Comparison of ENCODE assay signal across 14 cellular contexts in the genomic region with DNA sequence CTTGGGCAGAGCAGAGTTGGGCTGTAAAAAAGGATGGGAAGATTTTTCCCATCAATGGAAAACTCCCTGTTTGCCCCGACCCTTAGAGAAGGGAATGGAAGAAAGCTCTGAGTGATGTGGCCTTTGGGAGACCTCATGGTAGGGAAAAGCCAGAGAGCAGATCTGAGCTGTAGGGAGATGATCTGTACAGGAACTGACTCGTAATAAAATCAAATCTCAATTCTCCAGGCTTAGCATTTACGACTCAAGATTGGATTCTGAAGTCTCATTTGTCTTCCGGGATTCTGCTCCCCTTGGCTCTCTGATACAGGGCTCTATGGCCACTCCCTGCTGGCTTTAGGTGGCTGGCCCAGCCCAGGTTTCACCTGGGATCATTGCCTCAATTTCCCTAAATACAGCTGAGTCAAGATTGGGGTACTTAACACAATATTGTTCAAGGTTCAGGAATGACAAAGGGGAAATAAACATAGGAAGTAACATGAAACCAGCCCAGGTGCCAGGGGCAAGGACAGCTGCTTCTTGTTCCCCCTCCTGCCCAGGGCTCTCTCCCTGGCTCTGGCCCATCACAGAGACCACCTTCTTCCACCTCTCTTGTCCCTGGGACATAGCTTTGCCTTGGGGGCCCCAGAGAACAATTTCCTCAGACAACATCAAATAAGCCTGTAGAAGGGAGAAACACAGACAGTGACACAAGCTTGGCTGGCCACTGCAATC. TPM values are rescaled to one million over a fixed set of nuclear protein-coding genes. Genes with fewer than 3 reads are reported as not detected.
DNase-seq lines count a peak whose midpoint lies in the region; ATAC-seq, FAIRE-seq and TF ChIP-seq lines count a peak whose summit lies in the region.
"Had no signal": no experiment of that assay in that cellular context is flagged by ENCODE, and none has a peak within 500 bp of the region (broad histone marks: within the 10 kb centered on the region; RNA-seq: fewer than 3 reads in every experiment).

No MANE protein-coding gene starts in this region.

- H3K4ac ChIP-seq in H1 (replicated peaks; ENCODE audit: insufficient read length, low read depth, low read length) (no peak overlapping the region), neuronal stem cell (ENCODE audit: low read length) (no peak overlapping the region)

- WGBS in H1 (ENCODE audit: extremely low coverage in 1 of 2, insufficient coverage in 1 of 2, insufficient read length in 1 of 2, insufficient replicate concordance in 2 of 2, low coverage in 1 of 2, low lambda C conversion rate in 2 of 2, missing lambda C conversion rate in 1 of 2), 2 experiments = 86% methylated on average over 4 of the region's 4 CpGs; no CpG with 5 or more reads in 1 of the 2 experiments
- no CpG with 5 or more reads among the region's 4 CpGs for WGBS in neuronal stem cell (ENCODE audit: extremely low coverage in 2 of 2, insufficient read length in 2 of 2, insufficient replicate concordance in 1 of 2), 2 donors

- no peak for TF ChIP-seq POLR2A in H1 (IDR thresholded peaks at IDR 0.05; ENCODE audit: control extremely low read depth in 1 of 2, low read depth in 2 of 2, low read length in 2 of 2)

- no peak overlapping the region for H4K5ac ChIP-seq in H1 (ENCODE audit: insufficient read length, low read depth, low read length)

- no peak overlapping the region for H3K23ac ChIP-seq in H1 (ENCODE audit: insufficient read length)
- no peak overlapping the region for H3K23ac ChIP-seq in neuronal stem cell (ENCODE audit: low read depth, low read length, poor library complexity)

- H2AK5ac ChIP-seq in H1 (ENCODE audit: low read depth, low read length) (no peak overlapping the region; the same call in 1 of the 2 replicates), neuronal stem cell (ENCODE audit: low read depth, low read length) (no peak overlapping the region)

- H3K14ac ChIP-seq in H1 (ENCODE audit: insufficient read length) (no peak overlapping the region), neuronal stem cell (ENCODE audit: low read length) (no peak overlapping the region)

- H2BK120ac ChIP-seq in H1 (replicated peaks; ENCODE audit: low read depth, low read length) (no peak overlapping the region), neuronal stem cell (ENCODE audit: low read depth, low read length) (no peak overlapping the region)

- no peak overlapping the region for H4K8ac ChIP-seq in H1 (ENCODE audit: extremely low read depth, insufficient read depth, low read length)
- H4K8ac ChIP-seq in neuronal stem cell (ENCODE audit: low read depth, low read length) = no peak overlapping the region

- H2BK20ac ChIP-seq in H1 (ENCODE audit: low read length) = 0 out of 2 replicates have a peak overlapping the region, but pooled peaks have one; percentile 18

- H3K79me2 ChIP-seq in H1 (ENCODE audit: control insufficient read depth in 1 of 2, insufficient read depth in 2 of 2, low read length in 2 of 2) = no peaks in the 10 kb centered on the region

- H3K27me3 ChIP-seq in H1 (replicated peaks in 1 of 4; ENCODE audit: control insufficient read depth in 3 of 4, extremely low read depth in 1 of 4, insufficient read depth in 3 of 4, low read length in 3 of 4) = no peaks in the 10 kb centered on the region
- H3K27me3 ChIP-seq in neuronal stem cell (ENCODE audit: control insufficient read depth in 3 of 3, insufficient read depth in 3 of 3, low read depth in 1 of 3, low read length in 3 of 3) = peaks cover 0 to 15% (median 0%) of the 10 kb centered on the region in 3 experiments
- H3K27me3 ChIP-seq in naive thymus-derived CD4-positive, alpha-beta T cell (ENCODE audit: control insufficient read depth in 2 of 2, insufficient read depth in 2 of 2, low read length in 2 of 2) = no peaks in the 10 kb centered on the region
- H3K27me3 ChIP-seq: BE2C, Peyer's patch had no signal

- FAIRE-seq in H1 (lab: Jason Lieb, UNC) = no peak

- H3K9ac ChIP-seq in H1 (replicated peaks in 1 of 4; ENCODE audit: extremely low read depth in 1 of 4, low read depth in 3 of 4, low read length in 3 of 4) = no peak overlapping the region
- H3K9ac ChIP-seq in neuronal stem cell (ENCODE audit: low read depth, low read length, poor library complexity) = no peak overlapping the region

- TF ChIP-seq RAD21 in H1 (IDR thresholded peaks at IDR 0.05 in 1 of 2, conservative IDR thresholded peaks at IDR 0.05 in 1 of 2; ENCODE audit: low read depth in 2 of 2, low read length in 2 of 2) = no peak

- no peak overlapping the region for H4K91ac ChIP-seq in H1 (replicated peaks; ENCODE audit: insufficient read length, low read length)
- no peak overlapping the region for H4K91ac ChIP-seq in neuronal stem cell (ENCODE audit: low read depth, low read length, poor library complexity)

- POLR2A ChIA-PET in H1 (lab: Charles Lee; ENCODE audit: partially characterized antibody) (interaction anchor here (0.8 to 2.3 kb wide), 4 partner anchors 8 to 109 kb away, joined by 3 to 9 read pairs (median 3); no protein-coding TSS in a partner anchor), GM10248 (lab: Yijun Ruan, JAX) (no interaction called here)
- POLR2A ChIA-PET in naive thymus-derived CD4-positive, alpha-beta T cell (lab: Charles Lee) = no interaction called here

- H3K4me3 ChIP-seq in H1 (ENCODE audit: extremely low read depth in 1 of 4, insufficient read depth in 2 of 4, low read depth in 3 of 4, low read length in 4 of 4) (no peak overlapping the region), neuronal stem cell (ENCODE audit: low read length in 2 of 2) (no peak overlapping the region)
- no peak overlapping the region for H3K4me3 ChIP-seq in naive thymus-derived CD4-positive, alpha-beta T cell (ENCODE audit: low read length)
- H3K4me3 ChIP-seq: Peyer's patch had no signal

- peaks cover 0 to 8% (median 4%) of the 10 kb centered on the region in 5 donors for H3K36me3 Mint-ChIP-seq in naive thymus-derived CD4-positive, alpha-beta T cell
- H3K36me3 Mint-ChIP-seq: stimulated activated effector memory CD8-positive, alpha-beta T cell treated with anti-CD3 and anti-CD28 coated beads, Interleukin-12 subunit alpha, Interleukin-12 subunit beta, amount 100 ng/mL, for 72 hours had no signal

- H3K23me2 ChIP-seq in H1 (ENCODE audit: low read depth, low read length) = no peaks in the 10 kb centered on the region

- H2BK15ac ChIP-seq in H1 (ENCODE audit: low read length) (no peak overlapping the region), neuronal stem cell (ENCODE audit: low read length) (no peak overlapping the region)

- no peak overlapping the region for H3K18ac ChIP-seq in H1 (ENCODE audit: extremely low read depth, low read length)
- H3K18ac ChIP-seq in neuronal stem cell (ENCODE audit: low read length) = peak overlapping the region; percentile 25

- no peak overlapping the region for H2BK5ac ChIP-seq in H1 (ENCODE audit: low read depth, low read length)
- no peak overlapping the region for H2BK5ac ChIP-seq in neuronal stem cell (ENCODE audit: low read length)

- TF ChIP-seq EP300 in H1 (IDR thresholded peaks at IDR 0.05; ENCODE audit: borderline replicate concordance in 1 of 2, low read depth in 2 of 2, low read length in 2 of 2) = no peak

- peaks cover 2 to 11% (median 6%) of the 10 kb centered on the region in 4 experiments; a peak in 4 of 7 replicates for H3K4me1 ChIP-seq in H1 (replicated peaks in 1 of 4; ENCODE audit: control insufficient read depth in 3 of 4, insufficient read depth in 4 of 4, low read length in 3 of 4)
- no peaks in the 10 kb centered on the region for H3K4me1 ChIP-seq in neuronal stem cell (ENCODE audit: control insufficient read depth in 2 of 2, insufficient read depth in 1 of 2, low read depth in 1 of 2, low read length in 2 of 2)
- no peaks in the 10 kb centered on the region for H3K4me1 ChIP-seq in naive thymus-derived CD4-positive, alpha-beta T cell (ENCODE audit: control insufficient read depth in 2 of 2, insufficient read depth in 2 of 2, low read length in 2 of 2)
- H3K4me1 ChIP-seq: Peyer's patch had no signal

- ATAC-seq in naive thymus-derived CD4-positive, alpha-beta T cell = no peak
- no peak for ATAC-seq in GM18502 (IDR thresholded peaks at IDR 0.05; ENCODE audit: poor library complexity, unreplicated experiment)
- ATAC-seq: activated T-cell treated with anti-CD3 and anti-CD28 coated beads, Interleukin-2, amount 50 U/mL, for 4 hours; stimulated activated effector memory CD8-positive, alpha-beta T cell treated with anti-CD3 and anti-CD28 coated beads, Interleukin-12 subunit alpha, Interleukin-12 subunit beta, amount 100 ng/mL, for 72 hours had no signal

- TF ChIP-seq CTCF in H1 (IDR thresholded peaks at IDR 0.05; ENCODE audit: control extremely low read depth in 1 of 3, insufficient read depth in 1 of 3, low read depth in 1 of 3, low read length in 3 of 3) (no peak), GM10248 (IDR thresholded peaks at IDR 0.05; ENCODE audit: control extremely low read depth, extremely low read depth, low read depth, missing control alignments) (no peak)

- H3K4me2 ChIP-seq in H1 (ENCODE audit: insufficient read depth in 1 of 2, low read depth in 2 of 2, low read length in 2 of 2) (no peak overlapping the region), neuronal stem cell (ENCODE audit: insufficient read depth, low read length, poor library complexity, severe bottlenecking) (no peak overlapping the region)

- H3K27ac Mint-ChIP-seq in naive thymus-derived CD4-positive, alpha-beta T cell = peak overlapping the region in 1 of 9 donors; percentile 18
- H3K27ac Mint-ChIP-seq: activated CD4-positive, alpha-beta T cell treated with anti-CD3 and anti-CD28 coated beads, Interleukin-2, amount 10 ng/mL, durations not matched to agents 24 days and 14 days; stimulated activated effector memory CD8-positive, alpha-beta T cell treated with anti-CD3 and anti-CD28 coated beads, Interleukin-12 subunit alpha, Interleukin-12 subunit beta, amount 100 ng/mL, for 72 hours had no signal

- no peak overlapping the region for H2BK12ac ChIP-seq in H1 (ENCODE audit: low read depth, low read length)
- H2BK12ac ChIP-seq in neuronal stem cell (ENCODE audit: low read length) = no peak overlapping the region

- H3K4me3 Mint-ChIP-seq in naive thymus-derived CD4-positive, alpha-beta T cell = no peak overlapping the region
- H3K4me3 Mint-ChIP-seq: activated CD4-positive, alpha-beta T cell treated with anti-CD3 and anti-CD28 coated beads, Interleukin-2, amount 10 ng/mL, durations not matched to agents 24 days and 14 days; activated T-cell treated with anti-CD3 and anti-CD28 coated beads, Interleukin-2, amount 50 U/mL, for 4 hours; stimulated activated effector memory CD8-positive, alpha-beta T cell treated with anti-CD3 and anti-CD28 coated beads, Interleukin-12 subunit alpha, Interleukin-12 subunit beta, amount 100 ng/mL, for 72 hours had no signal

- H3K79me1 ChIP-seq in H1 (ENCODE audit: low read depth, low read length) (no peaks in the 10 kb centered on the region), neuronal stem cell (ENCODE audit: low read depth, low read length) (no peaks in the 10 kb centered on the region)

- peaks cover 2 to 22% (median 15%) of the 10 kb centered on the region in 11 donors for H3K9me3 Mint-ChIP-seq in naive thymus-derived CD4-positive, alpha-beta T cell

- no peak overlapping the region for H3K27ac ChIP-seq in H1 (ENCODE audit: low read depth, low read length)
- no peak overlapping the region for H3K27ac ChIP-seq in neuronal stem cell (replicated peaks; ENCODE audit: low read length)
- no peak overlapping the region for H3K27ac ChIP-seq in naive thymus-derived CD4-positive, alpha-beta T cell (ENCODE audit: low read depth, low read length)
- H3K27ac ChIP-seq: Peyer's patch had no signal

- H3K36me3 ChIP-seq in H1 (ENCODE audit: control insufficient read depth in 2 of 4, insufficient read depth in 4 of 4, low read length in 3 of 4) = no peaks in the 10 kb centered on the region
- no peaks in the 10 kb centered on the region for H3K36me3 ChIP-seq in neuronal stem cell (replicated peaks in 1 of 2; ENCODE audit: control insufficient read depth in 2 of 2, insufficient read depth in 2 of 2, low read length in 2 of 2)
- no peaks in the 10 kb centered on the region for H3K36me3 ChIP-seq in naive thymus-derived CD4-positive, alpha-beta T cell (ENCODE audit: control insufficient read depth in 2 of 3, insufficient read depth in 3 of 3, low read length in 3 of 3)
- H3K36me3 ChIP-seq: BE2C, Peyer's patch had no signal

- no peak overlapping the region for H3K56ac ChIP-seq in H1 (replicated peaks; ENCODE audit: insufficient read length, low read depth, low read length)

- H3K27me3 Mint-ChIP-seq in naive thymus-derived CD4-positive, alpha-beta T cell = peaks cover 17 to 44% (median 35%) of the 10 kb centered on the region in 5 donors

- DNase-seq in Daoy (ENCODE audit: low read depth) = peak; percentile 31
- peak; percentile 55 for DNase-seq in NCI-H146 treated with DMSO at 0.1 percent for 48 hours (lab: John Stamatoyannopoulos, UW; ENCODE audit: unreplicated experiment)
- no peak for DNase-seq in H1 (ENCODE audit: low read depth in 1 of 2, low spot score in 2 of 2)
- DNase-seq in neuronal stem cell (ENCODE audit: low spot score) = no peak
- DNase-seq in naive thymus-derived CD4-positive, alpha-beta T cell = no peak
- DNase-seq in HuH-7 (ENCODE audit: low spot score) = no peak
- DNase-seq in GM10248 (ENCODE audit: extremely low spot score) = no peak
- DNase-seq: activated CD4-positive, alpha-beta T cell treated with anti-CD3 and anti-CD28 coated beads, Interleukin-2, amount 10 ng/mL, durations not matched to agents 24 days and 14 days; activated T-cell treated with anti-CD3 and anti-CD28 coated beads, Interleukin-2, amount 50 U/mL, for 4 hours; BE2C; Peyer's patch; stimulated activated CD4-positive, alpha-beta T cell treated with anti-CD3 and anti-CD28 coated beads, Interleukin-4, amount 100 ng/mL, for 24 hours had no signal

- intact Hi-C loops in naive thymus-derived CD4-positive, alpha-beta T cell (cut with micrococcal nuclease) = no loop called here

- H3K4me1 Mint-ChIP-seq in naive thymus-derived CD4-positive, alpha-beta T cell = no peaks in the 10 kb centered on the region
- H3K4me1 Mint-ChIP-seq: activated CD4-positive, alpha-beta T cell treated with anti-CD3 and anti-CD28 coated beads, Interleukin-2, amount 10 ng/mL, durations not matched to agents 24 days and 14 days had no signal

- CTCF ChIA-PET in H1 (lab: Charles Lee; ENCODE audit: partially characterized antibody) (interaction anchor here (0.6 to 2.7 kb wide), 9 partner anchors 9 to 109 kb away, joined by 3 to 11 read pairs (median 5); no protein-coding TSS in a partner anchor), GM10248 (lab: Yijun Ruan, JAX) (interaction anchor here (1.4 to 2.6 kb wide), 2 partner anchors 13 to 21 kb away, joined by 3 to 14 read pairs; no protein-coding TSS in a partner anchor)
- CTCF ChIA-PET in naive thymus-derived CD4-positive, alpha-beta T cell (lab: Charles Lee) = no interaction called here

- H3K9me3 ChIP-seq in H1 (ENCODE audit: insufficient read depth in 2 of 2, low read depth in 1 of 2, low read length in 1 of 2) (no peaks in the 10 kb centered on the region), neuronal stem cell (replicated peaks in 1 of 2; ENCODE audit: control insufficient read depth in 2 of 2, insufficient read depth in 1 of 2, low read depth in 1 of 2, low read length in 2 of 2) (no peaks in the 10 kb centered on the region)
- H3K9me3 ChIP-seq in naive thymus-derived CD4-positive, alpha-beta T cell (ENCODE audit: control insufficient read depth in 2 of 3, low read length in 3 of 3) = no peaks in the 10 kb centered on the region
- H3K9me3 ChIP-seq: BE2C had no signal

- H2AFZ ChIP-seq in H1 (ENCODE audit: low read length) (no peak overlapping the region), neuronal stem cell (ENCODE audit: low read length) (peak overlapping the region; percentile 27)

- no peaks in the 10 kb centered on the region for H4K20me1 ChIP-seq in H1 (replicated peaks in 1 of 2; ENCODE audit: control insufficient read depth in 1 of 2, insufficient read depth in 2 of 2, low read length in 2 of 2)

RNA-seq across cellular contexts. Expression of a gene that starts 38.4 kb away (rescaled TPM):
- 146 and 189 TPM in 2 replicates for total RNA-seq in Daoy (2014; rRNA removed; shearing (Covaris generic))
- 259 and 286 TPM in 2 replicates for total RNA-seq in H1 (2021; fragmentation: NEBNext Ultra II Directional; extraction: Animal tissue kit (Norgen Biotek cat#: 25700))
- 2,050 and 2,479 TPM in 2 replicates for polyA plus RNA-seq in H1 (2011; rRNA removed)
- 1,448 TPM for polyA plus RNA-seq in H1 (2011; cell fraction: cytosol; rRNA removed)
- 660 TPM for polyA plus RNA-seq in H1 (2011; cell fraction: nucleus; rRNA removed)
- 327 to 599 TPM (median 496 TPM) in 4 replicates for polyA plus RNA-seq in H1 (2012, experiment 1 of 2)
- polyA plus RNA-seq in H1 (2012, experiment 2 of 2) = 595 TPM
- polyA plus RNA-seq in H1 (2013, experiment 1 of 2) = 909 TPM
- polyA plus RNA-seq in H1 (2013, experiment 2 of 2) = 1,095 TPM
- 708 and 816 TPM in 2 replicates for polyA minus RNA-seq in H1 (2011; rRNA and poly(A)+ RNA removed)
- polyA minus RNA-seq in H1 (2011; cell fraction: cytosol; rRNA and poly(A)+ RNA removed) = 233 TPM
- polyA minus RNA-seq in H1 (2011; cell fraction: nucleus; rRNA and poly(A)+ RNA removed) = 264 TPM
- 85.1 TPM for polyA plus RNA-seq in neuronal stem cell (2013, experiment 1 of 2)
- polyA plus RNA-seq in neuronal stem cell (2013, experiment 2 of 2) = 84.3 TPM
- total RNA-seq in naive thymus-derived CD4-positive, alpha-beta T cell = 1 to 10 TPM in 1 of 5 experiments, not detected in 4; 2.2 TPM
- not detected for polyA plus RNA-seq in naive thymus-derived CD4-positive, alpha-beta T cell

Comparison
In these comparisons a context has a peak if more than half of its experiments do, and no peak if none do; other contexts are left out.
1. DNase-seq: peak in Daoy (single experiment) and NCI-H146 treated with DMSO at 0.1 percent for 48 hours (single experiment); none in H1 (0 of 2), neuronal stem cell (single experiment), naive thymus-derived CD4-positive, alpha-beta T cell (0 of 9), HuH-7 (single experiment) and GM10248 (single experiment).
2. RNA of a gene that starts 38.4 kb away (total RNA-seq): 259 to 286 TPM in H1 and 146 to 189 TPM in Daoy; 2.2 TPM in naive thymus-derived CD4-positive, alpha-beta T cell; every median in the first group is over 10 times any median in the second.